Comparison of ENCODE assay signal across 1 cellular context in the genomic region with DNA sequence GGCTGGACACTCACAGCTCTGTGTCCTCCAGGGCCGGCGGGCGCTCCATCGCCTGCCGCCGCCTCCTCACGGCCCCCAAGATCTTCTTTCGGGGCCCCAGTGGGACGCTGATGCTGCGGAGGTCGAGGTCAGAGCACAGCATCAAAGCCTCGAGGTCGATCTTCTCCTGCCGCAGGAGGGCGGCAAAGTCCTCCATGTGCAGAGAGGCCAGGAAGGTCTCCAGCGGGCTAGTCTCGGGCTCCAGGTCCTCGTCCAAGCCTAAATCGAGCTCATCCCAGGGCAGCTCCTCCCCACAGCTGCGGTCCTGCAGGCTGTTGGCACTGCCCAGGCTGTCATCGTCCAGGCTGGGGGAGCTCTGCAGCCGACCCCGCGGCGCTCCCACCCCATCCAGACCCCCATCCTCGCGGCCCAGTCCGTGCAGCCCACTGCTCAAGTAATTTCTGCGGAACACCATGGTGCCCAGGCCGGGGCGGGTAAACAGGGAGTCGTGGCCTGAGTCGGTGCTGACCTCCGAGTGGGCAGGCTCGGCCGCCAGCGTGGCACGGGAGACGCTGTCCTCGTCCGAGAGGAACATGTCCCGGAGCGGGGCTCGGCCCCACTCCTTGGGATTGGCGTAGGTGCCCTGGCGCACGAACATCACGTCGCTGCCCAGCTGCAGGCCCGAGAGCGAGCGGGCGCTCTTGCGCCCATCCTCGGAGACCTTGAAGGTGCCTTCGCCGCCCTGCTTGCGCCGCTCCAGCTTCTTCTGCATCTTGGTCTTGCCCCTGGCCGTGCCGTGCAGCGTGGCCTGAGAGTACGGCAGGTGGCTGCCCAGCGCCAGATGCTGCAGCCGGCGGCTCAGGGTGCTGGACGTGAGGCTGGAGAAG.
TF ChIP-seq lines count a peak whose summit lies in the region.

No MANE protein-coding gene starts in this region.

TF ChIP-seq in IMR-90, 13 proteins besides CTCF, POLR2A, EP300 and RAD21 (continued from another document):
- TF ChIP-seq FOS (IDR thresholded peaks at IDR 0.05; ENCODE audit: low read depth, low read length): no peak
- TF ChIP-seq, protein P1, sequence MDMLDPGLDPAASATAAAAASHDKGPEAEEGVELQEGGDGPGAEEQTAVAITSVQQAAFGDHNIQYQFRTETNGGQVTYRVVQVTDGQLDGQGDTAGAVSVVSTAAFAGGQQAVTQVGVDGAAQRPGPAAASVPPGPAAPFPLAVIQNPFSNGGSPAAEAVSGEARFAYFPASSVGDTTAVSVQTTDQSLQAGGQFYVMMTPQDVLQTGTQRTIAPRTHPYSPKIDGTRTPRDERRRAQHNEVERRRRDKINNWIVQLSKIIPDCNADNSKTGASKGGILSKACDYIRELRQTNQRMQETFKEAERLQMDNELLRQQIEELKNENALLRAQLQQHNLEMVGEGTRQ (IDR thresholded peaks at IDR 0.05; ENCODE audit: low read depth, low read length): no peak
TF ChIP-seq in IMR-90: peak in this region for 0.
